20 cellular contexts compared by ENCODE assay signal in genomic region chr9:98764351-98764750, GRCh38. TPM values are rescaled to one million over a fixed set of nuclear protein-coding genes. Genes with fewer than 3 reads are reported as not detected.
A peak's percentile ranks its signal among the peaks of the same experiment; 100 is the strongest.
DNase-seq lines count a peak whose midpoint lies in the region; ATAC-seq and TF ChIP-seq lines count a peak whose summit lies in the region.
"Had no signal": no experiment of that assay in that cellular context is flagged by ENCODE, and none has a peak within 500 bp of the region (broad histone marks: within the 10 kb centered on the region; RNA-seq: fewer than 3 reads in every experiment).

No MANE protein-coding gene starts in this region.

- CTCF ChIA-PET in PC-9 (lab: Charles Lee): no interaction called here
- CTCF ChIA-PET in activated CD4-positive, alpha-beta T cell treated with anti-CD3 and anti-CD28 coated beads for 36 hours (lab: Charles Lee): no interaction called here

- H3K36me3 ChIP-seq in GM23248 (ENCODE audit: low read depth) (no peaks in the 10 kb centered on the region; the same call in 1 of the 2 replicates), PC-9 (ENCODE audit: low read depth) (peaks cover 50% of the 10 kb centered on the region)

- H3K79me2 ChIP-seq in GM23248 (ENCODE audit: insufficient read depth): no peaks in the 10 kb centered on the region
- no peaks in the 10 kb centered on the region for H3K79me2 ChIP-seq in PC-9 (ENCODE audit: low read depth)

- no peak overlapping the region for H3K4me2 ChIP-seq in GM23248 (ENCODE audit: unreplicated experiment)
- no peak overlapping the region for H3K4me2 ChIP-seq in PC-9

- H3K4me1 ChIP-seq in GM23248 (ENCODE audit: insufficient read depth) (no peaks in the 10 kb centered on the region), PC-9 (replicated peaks; ENCODE audit: insufficient read depth) (peaks cover 13% of the 10 kb centered on the region; the same call in 1 of the 2 replicates)

- H3K4me3 ChIP-seq in GM23248 (no peak overlapping the region), PC-9 (no peak overlapping the region), choroid plexus epithelial cell (ENCODE audit: low read depth, low read length) (no peak overlapping the region)
- H3K4me3 ChIP-seq: GM12878, SK-N-MC had no signal

- intact Hi-C loops in PC-9 (cut with micrococcal nuclease; ENCODE audit: unreplicated experiment): no loop called here
- intact Hi-C loops in activated CD4-positive, alpha-beta T cell treated with anti-CD3 and anti-CD28 coated beads for 36 hours (cut with DNase I, micrococcal nuclease): no loop called here

- ATAC-seq in activated CD4-positive, alpha-beta T cell treated with anti-CD3 and anti-CD28 coated beads for 36 hours: no peak
- ATAC-seq: GM12878, HCT116 had no signal

- TF ChIP-seq CTCF in PC-9 (conservative IDR thresholded peaks at IDR 0.05): no peak
- TF ChIP-seq CTCF in choroid plexus epithelial cell (conservative IDR thresholded peaks at IDR 0.05; ENCODE audit: low read depth, low read length): no peak

- peaks cover 63% of the 10 kb centered on the region for H3K36me3 Mint-ChIP-seq in activated CD4-positive, alpha-beta T cell treated with anti-CD3 and anti-CD28 coated beads for 36 hours (ENCODE audit: low read depth)

- no peaks in the 10 kb centered on the region for H3K27me3 Mint-ChIP-seq in activated CD4-positive, alpha-beta T cell treated with anti-CD3 and anti-CD28 coated beads for 36 hours
- H3K27me3 Mint-ChIP-seq: CD4-positive, CD25-positive, alpha-beta regulatory T cell; IgD-negative memory B cell had no signal

- H3K9ac ChIP-seq in GM23248: no peak overlapping the region

- no peak overlapping the region for H3K4me3 Mint-ChIP-seq in activated CD4-positive, alpha-beta T cell treated with anti-CD3 and anti-CD28 coated beads for 36 hours
- H3K4me3 Mint-ChIP-seq: CD4-positive, CD25-positive, alpha-beta regulatory T cell; IgD-negative memory B cell had no signal

- in situ Hi-C loops in GM23248 (cut with MboI): no loop called here

- H3K27ac Mint-ChIP-seq in activated CD4-positive, alpha-beta T cell treated with anti-CD3 and anti-CD28 coated beads for 36 hours: no peak overlapping the region
- H3K27ac Mint-ChIP-seq: CD4-positive, CD25-positive, alpha-beta regulatory T cell; IgD-negative memory B cell had no signal

- DNase-seq in GM23248 (peak; percentile 26), PC-9 (peak in 1 of 2 experiments; percentile 39), choroid plexus epithelial cell (ENCODE audit: low read depth) (peak; percentile 7), iris pigment epithelial cell (ENCODE audit: low read depth) (peak; percentile 56), NCI-H2227 (lab: John Stamatoyannopoulos, UW; ENCODE audit: unreplicated experiment) (no peak)
- no peak for DNase-seq in activated CD8-positive, alpha-beta memory T cell treated with anti-CD3 and anti-CD28 coated beads, Interleukin-2, amount 50 U/mL, for 48 hours
- DNase-seq in activated CD4-positive, alpha-beta T cell treated with anti-CD3 and anti-CD28 coated beads for 36 hours: no peak
- DNase-seq: CD4-positive, CD25-positive, alpha-beta regulatory T cell; NCI-H1417; NCI-H187; NCI-H82; RPMI8226; SHP77 treated with DMSO at 0.1 percent for 48 hours; SW 1271 had no signal

- no TSS peak for BruUV-seq in PC-9 (replicated peaks; lab: Mats Ljungman, UMichigan)

- no peaks in the 10 kb centered on the region for H3K4me1 Mint-ChIP-seq in activated CD4-positive, alpha-beta T cell treated with anti-CD3 and anti-CD28 coated beads for 36 hours
- H3K4me1 Mint-ChIP-seq: CD4-positive, CD25-positive, alpha-beta regulatory T cell; IgD-negative memory B cell had no signal

- H3K9me3 ChIP-seq in GM23248 (ENCODE audit: low read depth) (no peaks in the 10 kb centered on the region), PC-9 (ENCODE audit: insufficient read depth, low read depth) (no peaks in the 10 kb centered on the region)

- H3K27ac ChIP-seq in GM23248: no peak overlapping the region
- H3K27ac ChIP-seq in PC-9: 0 out of 2 replicates have a peak overlapping the region, but pooled peaks have one; percentile 3
- H3K27ac ChIP-seq: SK-N-MC had no signal

- H4K20me1 ChIP-seq in GM23248 (ENCODE audit: insufficient read depth): no peaks in the 10 kb centered on the region
- H4K20me1 ChIP-seq in PC-9 (ENCODE audit: insufficient read depth): no peaks in the 10 kb centered on the region

- WGBS in GM23248 (ENCODE audit: low coverage in 1 of 2, low lambda C conversion rate in 2 of 2, missing lambda C conversion rate in 2 of 2), 2 experiments: 95 to 100% methylated on average over 1 of the region's 1 CpG

- peaks cover 11% of the 10 kb centered on the region for H3K9me3 Mint-ChIP-seq in activated CD4-positive, alpha-beta T cell treated with anti-CD3 and anti-CD28 coated beads for 36 hours (ENCODE audit: low read depth)

- H2AFZ ChIP-seq in GM23248: no peak overlapping the region
- no peak overlapping the region for H2AFZ ChIP-seq in PC-9

- POLR2A ChIA-PET in PC-9 (lab: Charles Lee; ENCODE audit: unreplicated experiment): no interaction called here
- POLR2A ChIA-PET in activated CD4-positive, alpha-beta T cell treated with anti-CD3 and anti-CD28 coated beads for 36 hours (lab: Charles Lee): no interaction called here

- H3K9me2 ChIP-seq in GM23248 (ENCODE audit: insufficient read depth): no peaks in the 10 kb centered on the region
- H3K9me2 ChIP-seq in PC-9 (ENCODE audit: insufficient read depth): no peaks in the 10 kb centered on the region

- H3F3A ChIP-seq in GM23248 (ENCODE audit: insufficient read depth) (no peaks in the 10 kb centered on the region), PC-9 (ENCODE audit: insufficient read depth, low read depth) (peaks cover 6% of the 10 kb centered on the region)

- H3K27me3 ChIP-seq in GM23248 (replicated peaks; ENCODE audit: insufficient read depth) (no peaks in the 10 kb centered on the region), PC-9 (ENCODE audit: insufficient read depth, low read depth) (no peaks in the 10 kb centered on the region)

RNA-seq across cellular contexts. Expression of gene ANKS6, which starts 32.0 kb away (rescaled TPM):
- 14.4 and 26.4 TPM in 2 replicates for total RNA-seq in GM23248 (2014; rRNA removed; shearing (Covaris generic))
- 6.1 and 7.1 TPM in 2 replicates for polyA plus RNA-seq in GM23248 (2016; fragmentation: Nextera tagmentation; extraction: Ambion mirVana)
- 74.7 and 87.7 TPM in 2 replicates for total RNA-seq in PC-9 (2021)
- 10 to 100 TPM; 15.8 to 17.4 TPM for total RNA-seq in activated CD4-positive, alpha-beta T cell treated with anti-CD3 and anti-CD28 coated beads for 36 hours

RNA-seq across cellular contexts. Expression of gene GALNT12, which starts 43.1 kb away (rescaled TPM):
- total RNA-seq in GM23248 (2014; rRNA removed; shearing (Covaris generic)): 7.8 and 10.1 TPM in 2 replicates
- 0.74 and 1.5 TPM in 2 replicates for polyA plus RNA-seq in GM23248 (2016; fragmentation: Nextera tagmentation; extraction: Ambion mirVana)
- 50.3 and 52.9 TPM in 2 replicates for total RNA-seq in PC-9 (2021)
- total RNA-seq in activated CD4-positive, alpha-beta T cell treated with anti-CD3 and anti-CD28 coated beads for 36 hours: 10 to 100 TPM; 10.2 to 12.7 TPM

RNA-seq across cellular contexts. Expression of gene GABBR2, which starts 55.6 kb away (rescaled TPM):
- 10.2 and 13.4 TPM in 2 replicates for total RNA-seq in GM23248 (2014; rRNA removed; shearing (Covaris generic))
- polyA plus RNA-seq in GM23248 (2016; fragmentation: Nextera tagmentation; extraction: Ambion mirVana): 6.9 and 7.5 TPM in 2 replicates
- 0.76 and 0.98 TPM in 2 replicates for total RNA-seq in PC-9 (2021)
- not detected for total RNA-seq in activated CD4-positive, alpha-beta T cell treated with anti-CD3 and anti-CD28 coated beads for 36 hours
- total RNA-seq: A673; CD4-positive, CD25-positive, alpha-beta regulatory T cell; OCI-LY7 had no signal
- polyA plus RNA-seq: CD4-positive, CD25-positive, alpha-beta regulatory T cell; IgD-negative memory B cell had no signal

Comparison
In these comparisons a context has a peak if more than half of its experiments do, and no peak if none do; other contexts are left out.
1. DNase-seq: peak in GM23248 (single experiment), choroid plexus epithelial cell (single experiment) and iris pigment epithelial cell (single experiment); none in activated CD8-positive, alpha-beta memory T cell treated with anti-CD3 and anti-CD28 coated beads, Interleukin-2, amount 50 U/mL, for 48 hours (single experiment), activated CD4-positive, alpha-beta T cell treated with anti-CD3 and anti-CD28 coated beads for 36 hours (single experiment) and NCI-H2227 (single experiment).